Comparison of ENCODE assay signal across 1 cellular context in genomic region chr10:14878266-14879054, GRCh38.
TF ChIP-seq lines count a peak whose summit lies in the region.

A gene with protein sequence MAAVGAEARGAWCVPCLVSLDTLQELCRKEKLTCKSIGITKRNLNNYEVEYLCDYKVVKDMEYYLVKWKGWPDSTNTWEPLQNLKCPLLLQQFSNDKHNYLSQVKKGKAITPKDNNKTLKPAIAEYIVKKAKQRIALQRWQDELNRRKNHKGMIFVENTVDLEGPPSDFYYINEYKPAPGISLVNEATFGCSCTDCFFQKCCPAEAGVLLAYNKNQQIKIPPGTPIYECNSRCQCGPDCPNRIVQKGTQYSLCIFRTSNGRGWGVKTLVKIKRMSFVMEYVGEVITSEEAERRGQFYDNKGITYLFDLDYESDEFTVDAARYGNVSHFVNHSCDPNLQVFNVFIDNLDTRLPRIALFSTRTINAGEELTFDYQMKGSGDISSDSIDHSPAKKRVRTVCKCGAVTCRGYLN (plus strand): TSS chr10:14878866. CDS start chr10:14878889, 23 bp downstream.

TF ChIP-seq in GM12878, 131 proteins besides CTCF, POLR2A, EP300 and RAD21 (continued from another document and continues in another):
- TF ChIP-seq BRCA1 (IDR thresholded peaks at IDR 0.05; ENCODE audit: low read depth, low read length) = peak; percentile 43
- TF ChIP-seq ZNF622 (IDR thresholded peaks at IDR 0.05) = no peak
- TF ChIP-seq, protein P1, sequence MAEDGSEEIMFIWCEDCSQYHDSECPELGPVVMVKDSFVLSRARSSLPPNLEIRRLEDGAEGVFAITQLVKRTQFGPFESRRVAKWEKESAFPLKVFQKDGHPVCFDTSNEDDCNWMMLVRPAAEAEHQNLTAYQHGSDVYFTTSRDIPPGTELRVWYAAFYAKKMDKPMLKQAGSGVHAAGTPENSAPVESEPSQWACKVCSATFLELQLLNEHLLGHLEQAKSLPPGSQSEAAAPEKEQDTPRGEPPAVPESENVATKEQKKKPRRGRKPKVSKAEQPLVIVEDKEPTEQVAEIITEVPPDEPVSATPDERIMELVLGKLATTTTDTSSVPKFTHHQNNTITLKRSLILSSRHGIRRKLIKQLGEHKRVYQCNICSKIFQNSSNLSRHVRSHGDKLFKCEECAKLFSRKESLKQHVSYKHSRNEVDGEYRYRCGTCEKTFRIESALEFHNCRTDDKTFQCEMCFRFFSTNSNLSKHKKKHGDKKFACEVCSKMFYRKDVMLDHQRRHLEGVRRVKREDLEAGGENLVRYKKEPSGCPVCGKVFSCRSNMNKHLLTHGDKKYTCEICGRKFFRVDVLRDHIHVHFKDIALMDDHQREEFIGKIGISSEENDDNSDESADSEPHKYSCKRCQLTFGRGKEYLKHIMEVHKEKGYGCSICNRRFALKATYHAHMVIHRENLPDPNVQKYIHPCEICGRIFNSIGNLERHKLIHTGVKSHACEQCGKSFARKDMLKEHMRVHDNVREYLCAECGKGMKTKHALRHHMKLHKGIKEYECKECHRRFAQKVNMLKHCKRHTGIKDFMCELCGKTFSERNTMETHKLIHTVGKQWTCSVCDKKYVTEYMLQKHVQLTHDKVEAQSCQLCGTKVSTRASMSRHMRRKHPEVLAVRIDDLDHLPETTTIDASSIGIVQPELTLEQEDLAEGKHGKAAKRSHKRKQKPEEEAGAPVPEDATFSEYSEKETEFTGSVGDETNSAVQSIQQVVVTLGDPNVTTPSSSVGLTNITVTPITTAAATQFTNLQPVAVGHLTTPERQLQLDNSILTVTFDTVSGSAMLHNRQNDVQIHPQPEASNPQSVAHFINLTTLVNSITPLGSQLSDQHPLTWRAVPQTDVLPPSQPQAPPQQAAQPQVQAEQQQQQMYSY (CRISPR knock-in tag; IDR thresholded peaks at IDR 0.05) = no peak
- TF ChIP-seq IKZF1 (conservative IDR thresholded peaks at IDR 0.05) = peak; percentile 95
- no peak for TF ChIP-seq CEBPB (IDR thresholded peaks at IDR 0.05; ENCODE audit: borderline replicate concordance in 1 of 2, low read depth in 2 of 2, low read length in 2 of 2)
- TF ChIP-seq MTA3 (IDR thresholded peaks at IDR 0.05; ENCODE audit: borderline replicate concordance, low read length) = no peak
- TF ChIP-seq, protein P2, sequence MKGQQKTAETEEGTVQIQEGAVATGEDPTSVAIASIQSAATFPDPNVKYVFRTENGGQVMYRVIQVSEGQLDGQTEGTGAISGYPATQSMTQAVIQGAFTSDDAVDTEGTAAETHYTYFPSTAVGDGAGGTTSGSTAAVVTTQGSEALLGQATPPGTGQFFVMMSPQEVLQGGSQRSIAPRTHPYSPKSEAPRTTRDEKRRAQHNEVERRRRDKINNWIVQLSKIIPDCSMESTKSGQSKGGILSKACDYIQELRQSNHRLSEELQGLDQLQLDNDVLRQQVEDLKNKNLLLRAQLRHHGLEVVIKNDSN (IDR thresholded peaks at IDR 0.05; ENCODE audit: borderline replicate concordance, extremely low read length, insufficient read depth, low read depth, low read length) = peak; percentile 33
- no peak for TF ChIP-seq MEF2B (IDR thresholded peaks at IDR 0.05; ENCODE audit: partially characterized antibody, poor library complexity, severe bottlenecking)
- peak in 1 of 2 experiments; percentile 20; a peak in 1 of 3 replicates for TF ChIP-seq EGR1 (IDR thresholded peaks at IDR 0.05; ENCODE audit: borderline replicate concordance in 1 of 2, low read depth in 2 of 2, low read length in 2 of 2)
- TF ChIP-seq, protein P3, sequence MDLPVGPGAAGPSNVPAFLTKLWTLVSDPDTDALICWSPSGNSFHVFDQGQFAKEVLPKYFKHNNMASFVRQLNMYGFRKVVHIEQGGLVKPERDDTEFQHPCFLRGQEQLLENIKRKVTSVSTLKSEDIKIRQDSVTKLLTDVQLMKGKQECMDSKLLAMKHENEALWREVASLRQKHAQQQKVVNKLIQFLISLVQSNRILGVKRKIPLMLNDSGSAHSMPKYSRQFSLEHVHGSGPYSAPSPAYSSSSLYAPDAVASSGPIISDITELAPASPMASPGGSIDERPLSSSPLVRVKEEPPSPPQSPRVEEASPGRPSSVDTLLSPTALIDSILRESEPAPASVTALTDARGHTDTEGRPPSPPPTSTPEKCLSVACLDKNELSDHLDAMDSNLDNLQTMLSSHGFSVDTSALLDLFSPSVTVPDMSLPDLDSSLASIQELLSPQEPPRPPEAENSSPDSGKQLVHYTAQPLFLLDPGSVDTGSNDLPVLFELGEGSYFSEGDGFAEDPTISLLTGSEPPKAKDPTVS (IDR thresholded peaks at IDR 0.05; ENCODE audit: low read depth, low read length) = no peak
- peak; percentile 97 for TF ChIP-seq YY1 (IDR thresholded peaks at IDR 0.05; ENCODE audit: low read depth, low read length)
- no peak for TF ChIP-seq SMAD5 (IDR thresholded peaks at IDR 0.05; ENCODE audit: low read depth)
- TF ChIP-seq JUNB (IDR thresholded peaks at IDR 0.05) = no peak
- TF ChIP-seq ELK1 (IDR thresholded peaks at IDR 0.05; ENCODE audit: low read depth, low read length) = no peak
- no peak for TF ChIP-seq BCLAF1 (IDR thresholded peaks at IDR 0.05)
- no peak for TF ChIP-seq RB1 (IDR thresholded peaks at IDR 0.05; ENCODE audit: borderline replicate concordance)
- TF ChIP-seq MXI1 (IDR thresholded peaks at IDR 0.05; ENCODE audit: low read depth, low read length) = peak; percentile 67
- TF ChIP-seq SRF (IDR thresholded peaks at IDR 0.05; ENCODE audit: low read depth in 2 of 2, low read length in 2 of 2) = 0 out of 4 replicates have a peak, but pooled peaks of 1 of the 2 experiments have one; percentile 7
- TF ChIP-seq POLR2AphosphoS2 (IDR thresholded peaks at IDR 0.05; ENCODE audit: low read depth, low read length) = 0 out of 2 replicates have a peak, but pooled peaks have one; percentile 56
- peak; percentile 92 for TF ChIP-seq E2F4 (IDR thresholded peaks at IDR 0.05; ENCODE audit: low read depth, low read length)
- TF ChIP-seq, protein P4, sequence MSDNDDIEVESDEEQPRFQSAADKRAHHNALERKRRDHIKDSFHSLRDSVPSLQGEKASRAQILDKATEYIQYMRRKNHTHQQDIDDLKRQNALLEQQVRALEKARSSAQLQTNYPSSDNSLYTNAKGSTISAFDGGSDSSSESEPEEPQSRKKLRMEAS (IDR thresholded peaks at IDR 0.05; ENCODE audit: low read depth, low read length) = no peak
- TF ChIP-seq LARP7 (IDR thresholded peaks at IDR 0.05) = peak; percentile 72; the same call in 1 of the 2 replicates
- TF ChIP-seq BACH1 (IDR thresholded peaks at IDR 0.05; ENCODE audit: borderline replicate concordance) = peak; percentile 46; the same call in 1 of the 2 replicates
- TF ChIP-seq ZSCAN29 (IDR thresholded peaks at IDR 0.05) = no peak
- TF ChIP-seq NR2C2 (IDR thresholded peaks at IDR 0.05; ENCODE audit: borderline replicate concordance, control insufficient read depth, insufficient read length, low read depth) = no peak
- TF ChIP-seq SMARCA5 (IDR thresholded peaks at IDR 0.05) = peak; percentile 36; the same call in 1 of the 2 replicates
- peak; percentile 40 to 88; a peak in 3 of 4 replicates for TF ChIP-seq BHLHE40 (IDR thresholded peaks at IDR 0.05; ENCODE audit: borderline replicate concordance in 1 of 2, low read depth in 2 of 2, low read length in 1 of 2)
- no peak for TF ChIP-seq USF2 (IDR thresholded peaks at IDR 0.05; ENCODE audit: borderline replicate concordance, low read depth, low read length)
- TF ChIP-seq, protein P5, sequence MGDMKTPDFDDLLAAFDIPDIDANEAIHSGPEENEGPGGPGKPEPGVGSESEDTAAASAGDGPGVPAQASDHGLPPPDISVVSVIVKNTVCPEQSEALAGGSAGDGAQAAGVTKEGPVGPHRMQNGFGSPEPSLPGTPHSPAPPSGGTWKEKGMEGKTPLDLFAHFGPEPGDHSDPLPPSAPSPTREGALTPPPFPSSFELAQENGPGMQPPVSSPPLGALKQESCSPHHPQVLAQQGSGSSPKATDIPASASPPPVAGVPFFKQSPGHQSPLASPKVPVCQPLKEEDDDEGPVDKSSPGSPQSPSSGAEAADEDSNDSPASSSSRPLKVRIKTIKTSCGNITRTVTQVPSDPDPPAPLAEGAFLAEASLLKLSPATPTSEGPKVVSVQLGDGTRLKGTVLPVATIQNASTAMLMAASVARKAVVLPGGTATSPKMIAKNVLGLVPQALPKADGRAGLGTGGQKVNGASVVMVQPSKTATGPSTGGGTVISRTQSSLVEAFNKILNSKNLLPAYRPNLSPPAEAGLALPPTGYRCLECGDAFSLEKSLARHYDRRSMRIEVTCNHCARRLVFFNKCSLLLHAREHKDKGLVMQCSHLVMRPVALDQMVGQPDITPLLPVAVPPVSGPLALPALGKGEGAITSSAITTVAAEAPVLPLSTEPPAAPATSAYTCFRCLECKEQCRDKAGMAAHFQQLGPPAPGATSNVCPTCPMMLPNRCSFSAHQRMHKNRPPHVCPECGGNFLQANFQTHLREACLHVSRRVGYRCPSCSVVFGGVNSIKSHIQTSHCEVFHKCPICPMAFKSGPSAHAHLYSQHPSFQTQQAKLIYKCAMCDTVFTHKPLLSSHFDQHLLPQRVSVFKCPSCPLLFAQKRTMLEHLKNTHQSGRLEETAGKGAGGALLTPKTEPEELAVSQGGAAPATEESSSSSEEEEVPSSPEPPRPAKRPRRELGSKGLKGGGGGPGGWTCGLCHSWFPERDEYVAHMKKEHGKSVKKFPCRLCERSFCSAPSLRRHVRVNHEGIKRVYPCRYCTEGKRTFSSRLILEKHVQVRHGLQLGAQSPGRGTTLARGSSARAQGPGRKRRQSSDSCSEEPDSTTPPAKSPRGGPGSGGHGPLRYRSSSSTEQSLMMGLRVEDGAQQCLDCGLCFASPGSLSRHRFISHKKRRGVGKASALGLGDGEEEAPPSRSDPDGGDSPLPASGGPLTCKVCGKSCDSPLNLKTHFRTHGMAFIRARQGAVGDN (IDR thresholded peaks at IDR 0.05) = peak; percentile 58; the same call in 1 of the 2 replicates
- TF ChIP-seq PAX5 (IDR thresholded peaks at IDR 0.05; ENCODE audit: borderline replicate concordance, low read depth, low read length) = no peak
- TF ChIP-seq MTA2 (IDR thresholded peaks at IDR 0.05; ENCODE audit: low read depth) = no peak
- TF ChIP-seq MLLT1 (IDR thresholded peaks at IDR 0.05) = no peak
